ENCODE assay signal across 19 cellular contexts in genomic region chr2:120814352-120814751, GRCh38.
DNase-seq lines count a peak whose midpoint lies in the region; FAIRE-seq and TF ChIP-seq lines count a peak whose summit lies in the region.
"Had no signal": no experiment of that assay in that cellular context is flagged by ENCODE, and none has a peak within 500 bp of the region (broad histone marks: within the 10 kb centered on the region; RNA-seq: fewer than 3 reads in every experiment).

No MANE protein-coding gene starts in this region.

- intact Hi-C loops in posterior vena cava (cut with DNase I): no loop called here

- no peaks in the 10 kb centered on the region for H3K9me3 Mint-ChIP-seq in chondrocyte (ENCODE audit: low read depth)
- H3K9me3 Mint-ChIP-seq: CD4-positive, alpha-beta T cell; HFFc6 had no signal

- H3K36me3 Mint-ChIP-seq in chondrocyte (ENCODE audit: low read depth): peaks cover 12% of the 10 kb centered on the region
- H3K36me3 Mint-ChIP-seq: IgD-negative memory B cell had no signal

- no peak for TF ChIP-seq CTCF in chondrocyte (IDR thresholded peaks at IDR 0.05)

- no peaks in the 10 kb centered on the region for H3K27me3 Mint-ChIP-seq in chondrocyte (ENCODE audit: low read depth)

- no peak overlapping the region for H3K27ac Mint-ChIP-seq in chondrocyte (ENCODE audit: unreplicated experiment)
- H3K27ac Mint-ChIP-seq: CD4-positive, alpha-beta T cell; HFFc6; IgD-negative memory B cell had no signal

- peaks cover 14% of the 10 kb centered on the region for H3K4me1 Mint-ChIP-seq in chondrocyte (ENCODE audit: low read depth)
- H3K4me1 Mint-ChIP-seq: IgD-negative memory B cell had no signal

- peak; percentile 33 for FAIRE-seq in HTR-8/SVneo (lab: Jason Lieb, UNC)
- FAIRE-seq: A549, D721Med, G401.6, HepG2 had no signal

- DNase-seq in HTR-8/SVneo (ENCODE audit: insufficient read length, low spot score) (no peak), NCI-H2171 (lab: John Stamatoyannopoulos, UW) (peak; percentile 80), chondrocyte (ENCODE audit: low spot score) (peak; percentile 65), posterior vena cava (ENCODE audit: low spot score) (peak; percentile 66), GM03348 (ENCODE audit: low spot score) (no peak), SK-N-DZ (ENCODE audit: low spot score) (no peak), SHP77 (lab: John Stamatoyannopoulos, UW) (no peak), activated T-cell treated with anti-CD3 and anti-CD28 coated beads for 4 hours (no peak)
- DNase-seq: AML-193; Caco-2; CD4-positive, alpha-beta T cell; GOT3; H7; HFFc6 had no signal

- H3K4me3 Mint-ChIP-seq in chondrocyte (ENCODE audit: unreplicated experiment): no peak overlapping the region
- H3K4me3 Mint-ChIP-seq: CD4-positive, alpha-beta T cell; HFFc6; IgD-negative memory B cell had no signal

Comparison
In these comparisons a context has a peak if more than half of its experiments do, and no peak if none do; other contexts are left out.
1. DNase-seq: peak in NCI-H2171 (single experiment), chondrocyte (single experiment) and posterior vena cava (single experiment); none in HTR-8/SVneo (single experiment), GM03348 (single experiment), SK-N-DZ (single experiment), SHP77 (0 of 2) and activated T-cell treated with anti-CD3 and anti-CD28 coated beads for 4 hours (single experiment).